Comparison of ENCODE assay signal across 8 cellular contexts in the genomic region with DNA sequence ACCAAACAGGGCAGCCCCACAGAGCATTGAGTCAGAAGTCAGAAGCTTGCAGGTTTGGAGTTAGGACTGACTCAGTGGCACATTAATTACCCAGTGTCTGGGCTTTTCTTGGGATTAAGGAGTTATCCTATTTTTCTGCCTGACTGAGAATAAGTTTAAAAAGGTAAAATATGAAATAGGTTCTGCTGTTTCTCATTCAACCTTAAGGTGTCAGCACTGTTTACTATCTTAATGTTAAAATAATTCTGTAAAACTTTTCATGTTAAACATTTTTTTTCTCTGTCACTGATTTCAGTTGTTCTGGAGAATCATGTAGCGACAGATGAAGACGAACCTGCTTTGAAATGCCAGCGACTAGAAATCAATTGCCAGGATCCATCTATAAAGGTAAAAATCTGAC.
DNase-seq lines count a peak whose midpoint lies in the region; ATAC-seq, FAIRE-seq and TF ChIP-seq lines count a peak whose summit lies in the region.
"Not testable (repeated sequence)": the region's sequence is repeated elsewhere in the genome, so short reads cannot be mapped to it uniquely, and the experiment has no call there.

No MANE protein-coding gene starts in this region.

- H3K9me3 Mint-ChIP-seq in T-helper 1 cell treated with Interleukin-12 subunit alpha and Interleukin-12 subunit beta and Interleukin-4 antibody, amounts not matched to agents 30 μg/mL and 1 μg/mL, for 36 hours; activated naive CD8-positive, alpha-beta T cell treated with anti-CD3 and anti-CD28 coated beads, Interleukin-2, amount 50 U/mL, for 24 hours; effector memory CD8-positive, alpha-beta T cell; natural killer cell; type B pancreatic cell: not testable (repeated sequence)

- FAIRE-seq in G401.6 (lab: Jason Lieb, UNC) = peak; percentile 51

- H3K27me3 Mint-ChIP-seq in T-helper 1 cell treated with Interleukin-12 subunit alpha and Interleukin-12 subunit beta and Interleukin-4 antibody, amounts not matched to agents 30 μg/mL and 1 μg/mL, for 36 hours (ENCODE audit: low read depth); activated naive CD8-positive, alpha-beta T cell treated with anti-CD3 and anti-CD28 coated beads, Interleukin-2, amount 50 U/mL, for 24 hours; effector memory CD8-positive, alpha-beta T cell; natural killer cell (ENCODE audit: low read depth in 2 of 2): not testable (repeated sequence)
- H3K27me3 Mint-ChIP-seq in type B pancreatic cell = peaks cover 47% of the 10 kb centered on the region

- H3K27ac ChIP-seq in hepatocyte = not testable (repeated sequence)

- not testable (repeated sequence) for H4K20me1 ChIP-seq in hepatocyte (ENCODE audit: insufficient read depth, poor library complexity, severe bottlenecking)

- H3K4me1 ChIP-seq in hepatocyte (ENCODE audit: insufficient read depth) = not testable (repeated sequence)

- intact Hi-C loops in natural killer cell (cut with micrococcal nuclease) = loop anchor here (2.0 to 10.0 kb wide), 2 partner anchors 36 to 512 kb away; no protein-coding TSS in a partner anchor

- DNase-seq in AG10803 (ENCODE audit: low read depth); activated naive CD8-positive, alpha-beta T cell treated with anti-CD3 and anti-CD28 coated beads, Interleukin-2, amount 50 U/mL, for 24 hours; effector memory CD8-positive, alpha-beta T cell; hepatocyte (ENCODE audit: low spot score); natural killer cell; type B pancreatic cell (ENCODE audit: extremely low spot score, unreplicated experiment): not testable (repeated sequence)

- TF ChIP-seq CTCF in AG10803 (conservative IDR thresholded peaks at IDR 0.05; ENCODE audit: low read length) (peak; percentile 19; the same call in 1 of the 2 replicates), hepatocyte (IDR thresholded peaks at IDR 0.05; ENCODE audit: poor library complexity) (peak; percentile 30), type B pancreatic cell (conservative IDR thresholded peaks at IDR 0.05) (peak; percentile 32)
- TF ChIP-seq CTCF in natural killer cell (IDR thresholded peaks at IDR 0.05) = not testable (repeated sequence)

- not testable (repeated sequence) for H3K36me3 Mint-ChIP-seq in T-helper 1 cell treated with Interleukin-12 subunit alpha and Interleukin-12 subunit beta and Interleukin-4 antibody, amounts not matched to agents 30 μg/mL and 1 μg/mL, for 36 hours (ENCODE audit: low read depth); natural killer cell; type B pancreatic cell
- H3K36me3 Mint-ChIP-seq in activated naive CD8-positive, alpha-beta T cell treated with anti-CD3 and anti-CD28 coated beads, Interleukin-2, amount 50 U/mL, for 24 hours (ENCODE audit: low read depth) = peaks cover 38% of the 10 kb centered on the region
- H3K36me3 Mint-ChIP-seq in effector memory CD8-positive, alpha-beta T cell (ENCODE audit: insufficient read depth) = peaks cover 16% of the 10 kb centered on the region

- H3K4me3 ChIP-seq in AG10803 (ENCODE audit: low read length); hepatocyte: not testable (repeated sequence)

- not testable (repeated sequence) for ATAC-seq in activated naive CD8-positive, alpha-beta T cell treated with anti-CD3 and anti-CD28 coated beads, Interleukin-2, amount 50 U/mL, for 24 hours; effector memory CD8-positive, alpha-beta T cell (replicated peaks); natural killer cell

- H3K4me3 Mint-ChIP-seq in T-helper 1 cell treated with Interleukin-12 subunit alpha and Interleukin-12 subunit beta and Interleukin-4 antibody, amounts not matched to agents 30 μg/mL and 1 μg/mL, for 36 hours; activated naive CD8-positive, alpha-beta T cell treated with anti-CD3 and anti-CD28 coated beads, Interleukin-2, amount 50 U/mL, for 24 hours; type B pancreatic cell: not testable (repeated sequence)
- H3K4me3 Mint-ChIP-seq in effector memory CD8-positive, alpha-beta T cell = peak overlapping the region in 1 of 2 donors; percentile 60
- peak overlapping the region; percentile 87 for H3K4me3 Mint-ChIP-seq in natural killer cell

- H3K9me2 ChIP-seq in hepatocyte (replicated peaks; ENCODE audit: insufficient read depth) = not testable (repeated sequence)

- 96% methylated on average over 3 of the region's 3 CpGs for WGBS in hepatocyte (ENCODE audit: low lambda C conversion rate, missing lambda C conversion rate)

- not testable (repeated sequence) for H3K4me2 ChIP-seq in hepatocyte

- H3K79me2 ChIP-seq in hepatocyte = not testable (repeated sequence)

- peak overlapping the region; percentile 49 for H3K27ac Mint-ChIP-seq in T-helper 1 cell treated with Interleukin-12 subunit alpha and Interleukin-12 subunit beta and Interleukin-4 antibody, amounts not matched to agents 30 μg/mL and 1 μg/mL, for 36 hours
- H3K27ac Mint-ChIP-seq in activated naive CD8-positive, alpha-beta T cell treated with anti-CD3 and anti-CD28 coated beads, Interleukin-2, amount 50 U/mL, for 24 hours = peak overlapping the region; percentile 64
- peak overlapping the region; percentile 95 to 97 for H3K27ac Mint-ChIP-seq in effector memory CD8-positive, alpha-beta T cell
- H3K27ac Mint-ChIP-seq in natural killer cell = peak overlapping the region; percentile 98
- H3K27ac Mint-ChIP-seq in type B pancreatic cell = not testable (repeated sequence)

- not testable (repeated sequence) for H3K9me3 ChIP-seq in hepatocyte (ENCODE audit: low read depth)

- H3K4me1 Mint-ChIP-seq in T-helper 1 cell treated with Interleukin-12 subunit alpha and Interleukin-12 subunit beta and Interleukin-4 antibody, amounts not matched to agents 30 μg/mL and 1 μg/mL, for 36 hours (ENCODE audit: low read depth) = peaks cover 34% of the 10 kb centered on the region
- peaks cover 50% of the 10 kb centered on the region for H3K4me1 Mint-ChIP-seq in activated naive CD8-positive, alpha-beta T cell treated with anti-CD3 and anti-CD28 coated beads, Interleukin-2, amount 50 U/mL, for 24 hours
- peaks cover 44 to 48% of the 10 kb centered on the region in 2 donors for H3K4me1 Mint-ChIP-seq in effector memory CD8-positive, alpha-beta T cell (ENCODE audit: low read depth in 2 of 2)
- peaks cover 70 to 72% of the 10 kb centered on the region in 2 donors for H3K4me1 Mint-ChIP-seq in natural killer cell
- H3K4me1 Mint-ChIP-seq in type B pancreatic cell (ENCODE audit: unreplicated experiment) = peaks cover 20% of the 10 kb centered on the region

- H2AFZ ChIP-seq in hepatocyte = not testable (repeated sequence)

- not testable (repeated sequence) for H3K27me3 ChIP-seq in hepatocyte

- not testable (repeated sequence) for H3K36me3 ChIP-seq in hepatocyte (replicated peaks; ENCODE audit: insufficient read depth, low read depth)
